Comparison of ENCODE assay signal across 1 cellular context in genomic region chr16:67873435-67874146, GRCh38.
TF ChIP-seq lines count a peak whose summit lies in the region.

No MANE protein-coding gene starts in this region.

TF ChIP-seq in K562, 482 proteins besides CTCF, POLR2A, EP300 and RAD21:
- TF ChIP-seq PCBP1 (IDR thresholded peaks at IDR 0.05; ENCODE audit: low read depth, low read length, poor library complexity, severe bottlenecking) (no peak), POLR2B (IDR thresholded peaks at IDR 0.05; ENCODE audit: low read depth, partially characterized antibody) (no peak), HDAC1 (IDR thresholded peaks at IDR 0.05) (0 out of 4 replicates have a peak, but pooled peaks of 1 of the 2 experiments have one; percentile 11), KLF13 (tag; IDR thresholded peaks at IDR 0.05; ENCODE audit: borderline replicate concordance, low read depth) (no peak), NRF1 (conservative IDR thresholded peaks at IDR 0.05 in 1 of 2, IDR thresholded peaks at IDR 0.05 in 1 of 2) (peak in 1 of 2 experiments; percentile 3; a peak in 1 of 4 replicates), BMI1 (IDR thresholded peaks at IDR 0.05; ENCODE audit: low read length) (no peak), USF1 (CRISPR knock-in tag; IDR thresholded peaks at IDR 0.05) (no peak)
- TF ChIP-seq, protein P1, sequence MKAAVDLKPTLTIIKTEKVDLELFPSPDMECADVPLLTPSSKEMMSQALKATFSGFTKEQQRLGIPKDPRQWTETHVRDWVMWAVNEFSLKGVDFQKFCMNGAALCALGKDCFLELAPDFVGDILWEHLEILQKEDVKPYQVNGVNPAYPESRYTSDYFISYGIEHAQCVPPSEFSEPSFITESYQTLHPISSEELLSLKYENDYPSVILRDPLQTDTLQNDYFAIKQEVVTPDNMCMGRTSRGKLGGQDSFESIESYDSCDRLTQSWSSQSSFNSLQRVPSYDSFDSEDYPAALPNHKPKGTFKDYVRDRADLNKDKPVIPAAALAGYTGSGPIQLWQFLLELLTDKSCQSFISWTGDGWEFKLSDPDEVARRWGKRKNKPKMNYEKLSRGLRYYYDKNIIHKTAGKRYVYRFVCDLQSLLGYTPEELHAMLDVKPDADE (conservative IDR thresholded peaks at IDR 0.05; ENCODE audit: control insufficient read depth, low read depth, low read length) = peak; percentile 10; the same call in 1 of the 2 replicates
- TF ChIP-seq, protein P2, sequence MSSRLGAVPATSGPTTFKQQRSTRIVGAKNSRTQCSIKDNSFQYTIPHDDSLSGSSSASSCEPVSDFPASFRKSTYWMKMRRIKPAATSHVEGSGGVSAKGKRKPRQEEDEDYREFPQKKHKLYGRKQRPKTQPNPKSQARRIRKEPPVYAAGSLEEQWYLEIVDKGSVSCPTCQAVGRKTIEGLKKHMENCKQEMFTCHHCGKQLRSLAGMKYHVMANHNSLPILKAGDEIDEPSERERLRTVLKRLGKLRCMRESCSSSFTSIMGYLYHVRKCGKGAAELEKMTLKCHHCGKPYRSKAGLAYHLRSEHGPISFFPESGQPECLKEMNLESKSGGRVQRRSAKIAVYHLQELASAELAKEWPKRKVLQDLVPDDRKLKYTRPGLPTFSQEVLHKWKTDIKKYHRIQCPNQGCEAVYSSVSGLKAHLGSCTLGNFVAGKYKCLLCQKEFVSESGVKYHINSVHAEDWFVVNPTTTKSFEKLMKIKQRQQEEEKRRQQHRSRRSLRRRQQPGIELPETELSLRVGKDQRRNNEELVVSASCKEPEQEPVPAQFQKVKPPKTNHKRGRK (tag; IDR thresholded peaks at IDR 0.05) = no peak
TF ChIP-seq in K562: peak in this region for 3.
